ENCODE assay signal across 1 cellular context in genomic region chr14:94173885-94174621, GRCh38.
A peak's percentile ranks its signal among the peaks of the same experiment; 100 is the strongest.
TF ChIP-seq lines count a peak whose summit lies in the region.

PPP4R4 (plus strand) TSS chr14:94174322; CDS start chr14:94174466, 144 bp downstream.

TF ChIP-seq in K562, 482 proteins besides CTCF, POLR2A, EP300 and RAD21 (continued from another document):
- no peak for TF ChIP-seq BHLHE40 (IDR thresholded peaks at IDR 0.05; ENCODE audit: low read length)
- 0 out of 2 replicates have a peak, but pooled peaks have one; percentile 22 for TF ChIP-seq CXXC5 (CRISPR knock-in tag; IDR thresholded peaks at IDR 0.05)
- TF ChIP-seq HNRNPLL (IDR thresholded peaks at IDR 0.05; ENCODE audit: low read depth, low read length, poor library complexity, severe bottlenecking), result peak; percentile 18
- no peak for TF ChIP-seq ZNF561 (CRISPR knock-in tag; conservative IDR thresholded peaks at IDR 0.05)
- TF ChIP-seq SOX6 (IDR thresholded peaks at IDR 0.05), result no peak
- TF ChIP-seq ZNF592 (IDR thresholded peaks at IDR 0.05), result no peak
- TF ChIP-seq ZBTB2 (IDR thresholded peaks at IDR 0.05), result no peak
- no peak for TF ChIP-seq ZNF174 (CRISPR knock-in tag; IDR thresholded peaks at IDR 0.05)
- no peak for TF ChIP-seq ZBTB26 (CRISPR knock-in tag; IDR thresholded peaks at IDR 0.05)
- no peak for TF ChIP-seq SP1 (CRISPR knock-in tag; IDR thresholded peaks at IDR 0.05)
- TF ChIP-seq NFIX (CRISPR knock-in tag; IDR thresholded peaks at IDR 0.05; ENCODE audit: low read depth), result no peak
- TF ChIP-seq WHSC1 (IDR thresholded peaks at IDR 0.05; ENCODE audit: low read length), result no peak
- TF ChIP-seq CTBP1 (IDR thresholded peaks at IDR 0.05; ENCODE audit: borderline replicate concordance), result peak; percentile 41; the same call in 1 of the 2 replicates
- no peak for TF ChIP-seq RBM14 (IDR thresholded peaks at IDR 0.05; ENCODE audit: borderline replicate concordance, insufficient read depth, low read depth, low read length)
- no peak for TF ChIP-seq MEF2A (IDR thresholded peaks at IDR 0.05; ENCODE audit: control insufficient read depth, low read depth, low read length)
- TF ChIP-seq FOXP1 (CRISPR knock-in tag; IDR thresholded peaks at IDR 0.05), result no peak
- no peak for TF ChIP-seq NUFIP1 (IDR thresholded peaks at IDR 0.05; ENCODE audit: partially characterized antibody)
- TF ChIP-seq RBM39 (optimal IDR thresholded peaks at IDR 0.05; ENCODE audit: low read depth, low read length), result no peak
- no peak for TF ChIP-seq CHCHD3 (CRISPR knock-in tag; IDR thresholded peaks at IDR 0.05)
